In genomic region chr1:206729050-206729449, GRCh38 we compare ENCODE assay signal across 17 cellular contexts. TPM values are rescaled to one million over a fixed set of nuclear protein-coding genes. Genes with fewer than 3 reads are reported as not detected.
DNase-seq lines count a peak whose midpoint lies in the region; ATAC-seq and TF ChIP-seq lines count a peak whose summit lies in the region.
"Had no signal": no experiment of that assay in that cellular context is flagged by ENCODE, and none has a peak within 500 bp of the region (broad histone marks: within the 10 kb centered on the region; RNA-seq: fewer than 3 reads in every experiment).

No MANE protein-coding gene starts in this region.

- peak overlapping the region; percentile 42 for H3K27ac Mint-ChIP-seq in CD4-positive, alpha-beta T cell
- peak overlapping the region; percentile 49 for H3K27ac Mint-ChIP-seq in chondrocyte (ENCODE audit: unreplicated experiment)

- 0 out of 2 replicates have a peak overlapping the region, but pooled peaks have one; percentile 64 for H3K9ac ChIP-seq in BLaER1

- H3K4me3 ChIP-seq in BLaER1 (no peak overlapping the region), neutrophil (ENCODE audit: low read depth in 1 of 2, low read length in 1 of 2) (no peak overlapping the region)
- H3K4me3 ChIP-seq: GM12878, PC-9, SJCRH30 had no signal

- peak overlapping the region; percentile 74 for H3K4me2 ChIP-seq in BLaER1
- H3K4me2 ChIP-seq: PC-9 had no signal

- peaks cover 57% of the 10 kb centered on the region for H3K36me3 Mint-ChIP-seq in CD4-positive, alpha-beta T cell (ENCODE audit: low read depth)
- H3K36me3 Mint-ChIP-seq in chondrocyte (ENCODE audit: low read depth) = peaks cover 16% of the 10 kb centered on the region

- CTCF ChIA-PET in CD4-positive, alpha-beta T cell (lab: Charles Lee) = interaction anchor here (1.4 kb wide), 1 partner anchor 80 kb away, joined by 5 read pairs; no protein-coding TSS in a partner anchor

- H3K4me1 ChIP-seq in BLaER1 (peaks cover 88% of the 10 kb centered on the region), neutrophil (ENCODE audit: control insufficient read depth in 1 of 2, insufficient read depth in 1 of 2, low read depth in 1 of 2, low read length in 1 of 2) (peaks cover 50 to 51% of the 10 kb centered on the region in 2 experiments)

- no peaks in the 10 kb centered on the region for H3K9me3 ChIP-seq in BLaER1
- H3K9me3 ChIP-seq in CD4-positive, alpha-beta T cell (ENCODE audit: control insufficient read depth, low read length) = no peaks in the 10 kb centered on the region
- no peaks in the 10 kb centered on the region for H3K9me3 ChIP-seq in neutrophil
- H3K9me3 ChIP-seq: SJCRH30 had no signal

- H4K20me1 ChIP-seq in BLaER1 = peaks cover 99% of the 10 kb centered on the region

- H3K27me3 ChIP-seq in BLaER1 = no peaks in the 10 kb centered on the region
- H3K27me3 ChIP-seq in CD4-positive, alpha-beta T cell (ENCODE audit: control insufficient read depth, insufficient read depth, low read length) = no peaks in the 10 kb centered on the region
- H3K27me3 ChIP-seq in neutrophil = no peaks in the 10 kb centered on the region
- H3K27me3 ChIP-seq: SJCRH30 had no signal

- H3K36me3 ChIP-seq in BLaER1 = peaks cover 77% of the 10 kb centered on the region
- H3K36me3 ChIP-seq in neutrophil = peaks cover 53% of the 10 kb centered on the region

- POLR2A ChIA-PET in CD4-positive, alpha-beta T cell (lab: Charles Lee) = no interaction called here

- no peak overlapping the region for H3K4me3 Mint-ChIP-seq in CD4-positive, alpha-beta T cell
- H3K4me3 Mint-ChIP-seq in chondrocyte (ENCODE audit: unreplicated experiment) = no peak overlapping the region

- DNase-seq in CD4-positive, alpha-beta T cell = no peak
- DNase-seq in chondrocyte (ENCODE audit: low spot score) = no peak
- DNase-seq in dedifferentiated amniotic fluid mesenchymal stem cell (ENCODE audit: extremely low spot score) = no peak
- DNase-seq in KG1 (lab: John Stamatoyannopoulos, UW) = no peak
- DNase-seq: CD8-positive, alpha-beta memory T cell; DND-41; GDM1; NCI-H1417 treated with DMSO at 0.1 percent for 48 hours; NCI-H2029; NCI-H748 treated with DMSO at 0.1 percent for 48 hours; PC-9; SJCRH30 had no signal

- peaks cover 33% of the 10 kb centered on the region for H3K4me1 Mint-ChIP-seq in CD4-positive, alpha-beta T cell (ENCODE audit: low read depth)
- H3K4me1 Mint-ChIP-seq in chondrocyte (ENCODE audit: low read depth) = peaks cover 8% of the 10 kb centered on the region

- no peaks in the 10 kb centered on the region for H3K9me3 Mint-ChIP-seq in CD4-positive, alpha-beta T cell
- no peaks in the 10 kb centered on the region for H3K9me3 Mint-ChIP-seq in chondrocyte (ENCODE audit: low read depth)
- H3K9me3 Mint-ChIP-seq: CD8-positive, alpha-beta memory T cell had no signal

- no peak for ATAC-seq in CD4-positive, alpha-beta T cell (ENCODE audit: poor library complexity)
- ATAC-seq in GM21367 (IDR thresholded peaks at IDR 0.05; ENCODE audit: unreplicated experiment) = no peak
- ATAC-seq: GM12878 had no signal

- H3K27ac ChIP-seq in BLaER1 = peak overlapping the region; percentile 73
- H3K27ac ChIP-seq in CD4-positive, alpha-beta T cell (ENCODE audit: low read depth, low read length) = no peak overlapping the region
- H3K27ac ChIP-seq in neutrophil = peak overlapping the region; percentile 60
- H3K27ac ChIP-seq: PC-9, SJCRH30 had no signal

- intact Hi-C loops in CD4-positive, alpha-beta T cell (cut with DNase I, micrococcal nuclease) = loop anchor here in 1 of 2 experiments (5.0 kb wide), 1 partner anchor 348 kb away; no protein-coding TSS in a partner anchor

- no peak for TF ChIP-seq CTCF in CD4-positive, alpha-beta T cell (IDR thresholded peaks at IDR 0.05)
- TF ChIP-seq CTCF in chondrocyte (IDR thresholded peaks at IDR 0.05) (no peak), neutrophil (IDR thresholded peaks at IDR 0.05) (no peak)

- no peaks in the 10 kb centered on the region for H3K27me3 Mint-ChIP-seq in CD4-positive, alpha-beta T cell
- H3K27me3 Mint-ChIP-seq in chondrocyte (ENCODE audit: low read depth) = no peaks in the 10 kb centered on the region

RNA-seq across cellular contexts. Expression of gene IL19, which starts 41.5 kb away (rescaled TPM):
- total RNA-seq in CD4-positive, alpha-beta T cell = not detected
- not detected in 3 replicates for total RNA-seq in chondrocyte
- total RNA-seq: CD8-positive, alpha-beta memory T cell; GM12878; NCI-H460; PC-9; SJCRH30 had no signal

RNA-seq across cellular contexts. Expression of gene IL10, which starts 43.2 kb away (rescaled TPM):
- total RNA-seq in CD4-positive, alpha-beta T cell = under 1 TPM; 0.27 to 0.87 TPM
- total RNA-seq in chondrocyte = not detected in 3 replicates
- total RNA-seq: NCI-H460, PC-9 had no signal

RNA-seq across cellular contexts. Expression of gene MAPKAPK2, which starts 44.3 kb away (rescaled TPM):
- total RNA-seq in CD4-positive, alpha-beta T cell = 100 to 1,000 TPM; 157 to 166 TPM
- total RNA-seq in chondrocyte = 66.6 to 88.0 TPM (median 87.9 TPM) in 3 replicates
